13 cellular contexts compared by ENCODE assay signal in genomic region chr15:77027111-77027696, GRCh38. TPM values are rescaled to one million over a fixed set of nuclear protein-coding genes. Genes with fewer than 3 reads are reported as not detected.
DNase-seq lines count a peak whose midpoint lies in the region; ATAC-seq and FAIRE-seq lines count a peak whose summit lies in the region.
"Had no signal": no experiment of that assay in that cellular context is flagged by ENCODE, and none has a peak within 500 bp of the region (broad histone marks: within the 10 kb centered on the region; RNA-seq: fewer than 3 reads in every experiment).

No MANE protein-coding gene starts in this region.

- H3K36me3 Mint-ChIP-seq in activated naive CD8-positive, alpha-beta T cell, result no peaks in the 10 kb centered on the region
- H3K36me3 Mint-ChIP-seq in naive thymus-derived CD4-positive, alpha-beta T cell, result peaks cover 0 to 40% (median 2%) of the 10 kb centered on the region in 5 donors
- H3K36me3 Mint-ChIP-seq: brain had no signal

- ATAC-seq in naive thymus-derived CD4-positive, alpha-beta T cell, result no peak
- ATAC-seq in aorta (ENCODE audit: low FRiP score), result no peak
- no peak for ATAC-seq in GM18502 (IDR thresholded peaks at IDR 0.05; ENCODE audit: poor library complexity, unreplicated experiment)

- H3K27me3 ChIP-seq in naive thymus-derived CD4-positive, alpha-beta T cell (ENCODE audit: control insufficient read depth in 2 of 2, insufficient read depth in 2 of 2, low read length in 2 of 2), result no peaks in the 10 kb centered on the region
- H3K27me3 ChIP-seq in aorta (ENCODE audit: control insufficient read depth in 1 of 2, insufficient read depth in 2 of 2, low read length in 1 of 2), result no peaks in the 10 kb centered on the region

- H3K4me3 Mint-ChIP-seq in activated naive CD8-positive, alpha-beta T cell, result no peak overlapping the region
- no peak overlapping the region for H3K4me3 Mint-ChIP-seq in naive thymus-derived CD4-positive, alpha-beta T cell
- H3K4me3 Mint-ChIP-seq: brain; CD4-positive, alpha-beta T cell had no signal

- H3K27ac ChIP-seq in naive thymus-derived CD4-positive, alpha-beta T cell (ENCODE audit: low read depth, low read length), result no peak overlapping the region
- H3K27ac ChIP-seq in aorta (ENCODE audit: low read depth in 1 of 2, low read length in 2 of 2), result no peak overlapping the region
- H3K27ac ChIP-seq: prostate gland had no signal

- no peaks in the 10 kb centered on the region for H3K27me3 Mint-ChIP-seq in activated naive CD8-positive, alpha-beta T cell
- no peaks in the 10 kb centered on the region for H3K27me3 Mint-ChIP-seq in naive thymus-derived CD4-positive, alpha-beta T cell
- H3K27me3 Mint-ChIP-seq: CD4-positive, alpha-beta T cell had no signal

- peak; percentile 0 for DNase-seq in stimulated activated CD4-positive, alpha-beta T cell treated with anti-CD3 and anti-CD28 coated beads, Interleukin-4, amount 100 ng/mL, for 1 hour
- DNase-seq in stimulated activated CD4-positive, alpha-beta T cell treated with anti-CD3 and anti-CD28 coated beads, Interleukin-2, amount 100 ng/mL, for 48 hours, result no peak
- peak in 1 of 9 donors; percentile 18 for DNase-seq in naive thymus-derived CD4-positive, alpha-beta T cell
- peak; percentile 21 to 41 for DNase-seq in aorta
- no peak for DNase-seq in cerebellar cortex (ENCODE audit: low spot score)
- no peak for DNase-seq in GM19239 (ENCODE audit: insufficient read length, low spot score)
- DNase-seq: NCI-H1105, NCI-H2227 treated with DMSO at 0.1 percent for 48 hours had no signal

- no peak overlapping the region for H3K4me3 ChIP-seq in naive thymus-derived CD4-positive, alpha-beta T cell (ENCODE audit: low read length)
- no peak overlapping the region for H3K4me3 ChIP-seq in aorta (ENCODE audit: low read length in 2 of 2)
- H3K4me3 ChIP-seq: prostate gland had no signal

- H3K9me3 Mint-ChIP-seq in activated naive CD8-positive, alpha-beta T cell (ENCODE audit: low read depth), result no peaks in the 10 kb centered on the region
- no peaks in the 10 kb centered on the region for H3K9me3 Mint-ChIP-seq in naive thymus-derived CD4-positive, alpha-beta T cell
- H3K9me3 Mint-ChIP-seq: CD4-positive, alpha-beta T cell had no signal

- peaks cover 4 to 89% (median 17%) of the 10 kb centered on the region in 3 experiments for H3K36me3 ChIP-seq in naive thymus-derived CD4-positive, alpha-beta T cell (ENCODE audit: control insufficient read depth in 2 of 3, insufficient read depth in 3 of 3, low read length in 3 of 3)
- no peaks in the 10 kb centered on the region for H3K36me3 ChIP-seq in aorta (ENCODE audit: control insufficient read depth in 1 of 2, insufficient read depth in 2 of 2, low read length in 1 of 2)
- H3K36me3 ChIP-seq: prostate gland had no signal

- peaks cover 25% of the 10 kb centered on the region for H3K4me1 Mint-ChIP-seq in activated naive CD8-positive, alpha-beta T cell (ENCODE audit: low read depth)
- peaks cover 13 to 37% (median 21%) of the 10 kb centered on the region in 7 donors for H3K4me1 Mint-ChIP-seq in naive thymus-derived CD4-positive, alpha-beta T cell

- CTCF ChIA-PET in naive thymus-derived CD4-positive, alpha-beta T cell (lab: Charles Lee), result no interaction called here

- POLR2A ChIA-PET in naive thymus-derived CD4-positive, alpha-beta T cell (lab: Charles Lee), result no interaction called here

- H3K9me3 ChIP-seq in naive thymus-derived CD4-positive, alpha-beta T cell (ENCODE audit: control insufficient read depth in 2 of 3, low read length in 3 of 3), result no peaks in the 10 kb centered on the region
- H3K9me3 ChIP-seq in aorta (ENCODE audit: control insufficient read depth, low read length), result no peaks in the 10 kb centered on the region
- H3K9me3 ChIP-seq: prostate gland had no signal

- no peak for FAIRE-seq in GM19239 (lab: Jason Lieb, UNC)

- peaks cover 7 to 24% of the 10 kb centered on the region in 2 donors for H3K4me1 ChIP-seq in naive thymus-derived CD4-positive, alpha-beta T cell (ENCODE audit: control insufficient read depth in 2 of 2, insufficient read depth in 2 of 2, low read length in 2 of 2)
- no peaks in the 10 kb centered on the region for H3K4me1 ChIP-seq in aorta (ENCODE audit: control insufficient read depth in 1 of 2, insufficient read depth in 2 of 2, low read length in 2 of 2)
- H3K4me1 ChIP-seq: prostate gland had no signal

- intact Hi-C loops in naive thymus-derived CD4-positive, alpha-beta T cell (cut with micrococcal nuclease), result no loop called here
- intact Hi-C loops in aorta (cut with DNase I), result loop anchor here in 1 of 2 donors (5.0 kb wide), 1 partner anchor 515 kb away; no protein-coding TSS in a partner anchor

- H3K27ac Mint-ChIP-seq in activated naive CD8-positive, alpha-beta T cell, result peak overlapping the region; percentile 34
- peak overlapping the region in 5 of 9 donors; percentile 25 to 75 (median 38) for H3K27ac Mint-ChIP-seq in naive thymus-derived CD4-positive, alpha-beta T cell
- H3K27ac Mint-ChIP-seq: CD4-positive, alpha-beta T cell had no signal

- WGBS in aorta, 2 donors, result 74 to 80% methylated on average over 12 of the region's 12 CpGs

RNA-seq across cellular contexts. Expression of gene PSTPIP1, which starts 32.3 kb away (rescaled TPM):
- total RNA-seq in naive thymus-derived CD4-positive, alpha-beta T cell, result 100 to 1,000 TPM; 101 to 182 (median 146) TPM
- 10 to 100 TPM; 29.1 to 38.2 TPM for polyA plus RNA-seq in naive thymus-derived CD4-positive, alpha-beta T cell
- 10 to 100 TPM; 14.1 to 42.9 TPM for total RNA-seq in aorta
- polyA plus RNA-seq in aorta, result 10 to 100 TPM; 16.5 to 30.4 TPM

RNA-seq across cellular contexts. Expression of gene TSPAN3, which starts 43.7 kb away (rescaled TPM):
- 10 to 100 TPM; 17.5 to 24.4 (median 21.7) TPM for total RNA-seq in naive thymus-derived CD4-positive, alpha-beta T cell
- 100 to 1,000 TPM in 1 of 2 donors, 10 to 100 TPM in 1; 74.7 to 101 TPM for polyA plus RNA-seq in naive thymus-derived CD4-positive, alpha-beta T cell
- total RNA-seq in aorta, result 100 to 1,000 TPM; 106 to 121 TPM
- 100 to 1,000 TPM; 107 to 123 TPM for polyA plus RNA-seq in aorta

Comparison
In these comparisons a context has a peak if more than half of its experiments do, and no peak if none do; other contexts are left out.
1. DNase-seq: peak in stimulated activated CD4-positive, alpha-beta T cell treated with anti-CD3 and anti-CD28 coated beads, Interleukin-4, amount 100 ng/mL, for 1 hour (single experiment) and aorta (2 of 2); none in stimulated activated CD4-positive, alpha-beta T cell treated with anti-CD3 and anti-CD28 coated beads, Interleukin-2, amount 100 ng/mL, for 48 hours (0 of 2), cerebellar cortex (single experiment) and GM19239 (single experiment).
2. RNA of gene TSPAN3, which starts 43.7 kb away (total RNA-seq): 106 to 121 TPM in aorta; 17.5 to 24.4 TPM in naive thymus-derived CD4-positive, alpha-beta T cell; every median in the first group is over 4 times any median in the second.